In genomic region chr10:79084972-79085597, GRCh38 we compare ENCODE assay signal across 1 cellular context.
TF ChIP-seq lines count a peak whose summit lies in the region.

No MANE protein-coding gene starts in this region.

TF ChIP-seq in WTC11, 78 proteins besides CTCF, POLR2A, EP300 and RAD21 (continued from another document):
- TF ChIP-seq ARID4B (CRISPR knock-in tag; IDR thresholded peaks at IDR 0.05; ENCODE audit: borderline replicate concordance) (no peak), MAX (CRISPR knock-in tag; IDR thresholded peaks at IDR 0.05) (no peak), ZNF281 (CRISPR knock-in tag; IDR thresholded peaks at IDR 0.05) (no peak), ATF2 (CRISPR knock-in tag; IDR thresholded peaks at IDR 0.05; ENCODE audit: borderline replicate concordance, low read depth) (no peak)
